In genomic region chr1:51518033-51518729, GRCh38 we compare ENCODE assay signal across 8 cellular contexts. TPM values are rescaled to one million over a fixed set of nuclear protein-coding genes. Genes with fewer than 3 reads are reported as not detected.
DNase-seq lines count a peak whose midpoint lies in the region; ATAC-seq and TF ChIP-seq lines count a peak whose summit lies in the region.

No MANE protein-coding gene starts in this region.

- no peaks in the 10 kb centered on the region for H3K9me3 ChIP-seq in lung (ENCODE audit: control insufficient read depth in 2 of 2, insufficient read depth in 1 of 2, low read length in 1 of 2)

- peak; percentile 62 for ATAC-seq in activated CD4-positive, alpha-beta T cell treated with anti-CD3 and anti-CD28 coated beads for 36 hours
- ATAC-seq in lung (ENCODE audit: insufficient read depth, low FRiP score) = no peak
- ATAC-seq in stimulated activated naive CD8-positive, alpha-beta T cell treated with anti-CD3 and anti-CD28 coated beads, Interleukin-15, Interleukin-2, amounts not matched to agents 100 U/mL and 50 U/mL, for 24 hours = peak; percentile 51

- POLR2A ChIA-PET in activated CD4-positive, alpha-beta T cell treated with anti-CD3 and anti-CD28 coated beads for 36 hours (lab: Charles Lee) = no interaction called here

- H3K27me3 ChIP-seq in H7 (ENCODE audit: control insufficient read depth, insufficient read depth, low read length) (no peaks in the 10 kb centered on the region), lung (ENCODE audit: control insufficient read depth, insufficient read depth) (no peaks in the 10 kb centered on the region)

- CTCF ChIA-PET in activated CD4-positive, alpha-beta T cell treated with anti-CD3 and anti-CD28 coated beads for 36 hours (lab: Charles Lee) = interaction anchor here (0.6 to 1.3 kb wide), 3 partner anchors 13 to 97 kb away, joined by 3 to 4 read pairs (median 3); no protein-coding TSS in a partner anchor

- H3K4me3 Mint-ChIP-seq in activated CD4-positive, alpha-beta T cell treated with anti-CD3 and anti-CD28 coated beads for 36 hours = peak overlapping the region; percentile 100

- DNase-seq in GDM1 (lab: John Stamatoyannopoulos, UW) (peak; percentile 56), H7 (peak; percentile 56), NCI-H2029 (lab: John Stamatoyannopoulos, UW) (peak; percentile 93), lung (ENCODE audit: low spot score) (peak; percentile 54), foreskin melanocyte (no peak)
- peak; percentile 56 for DNase-seq in activated CD4-positive, alpha-beta T cell treated with anti-CD3 and anti-CD28 coated beads for 36 hours
- DNase-seq in effector CD4-positive, alpha-beta T cell = peak; percentile 32
- DNase-seq in stimulated activated naive CD8-positive, alpha-beta T cell treated with anti-CD3 and anti-CD28 coated beads, Interleukin-15, Interleukin-2, amounts not matched to agents 100 U/mL and 50 U/mL, for 24 hours = peak; percentile 41

- H3K9me3 Mint-ChIP-seq in activated CD4-positive, alpha-beta T cell treated with anti-CD3 and anti-CD28 coated beads for 36 hours (ENCODE audit: low read depth) = no peaks in the 10 kb centered on the region

- WGBS in lung, 2 donors = 0% methylated on average over 26 of the region's 26 CpGs

- H3K4me1 Mint-ChIP-seq in activated CD4-positive, alpha-beta T cell treated with anti-CD3 and anti-CD28 coated beads for 36 hours = peaks cover 52% of the 10 kb centered on the region

- peak overlapping the region; percentile 93 for H3K27ac Mint-ChIP-seq in activated CD4-positive, alpha-beta T cell treated with anti-CD3 and anti-CD28 coated beads for 36 hours

- H3K4me3 ChIP-seq in H7 (ENCODE audit: insufficient read depth, low read depth, low read length) (peak overlapping the region; percentile 82), lung (peak overlapping the region; percentile 95)

- H3K36me3 ChIP-seq in H7 (replicated peaks; ENCODE audit: control insufficient read depth, insufficient read depth, low read length) (no peaks in the 10 kb centered on the region), lung (ENCODE audit: control insufficient read depth in 2 of 2, insufficient read depth in 2 of 2, low read length in 2 of 2) (no peaks in the 10 kb centered on the region)

- H3K36me3 Mint-ChIP-seq in activated CD4-positive, alpha-beta T cell treated with anti-CD3 and anti-CD28 coated beads for 36 hours (ENCODE audit: low read depth) = peaks cover 7% of the 10 kb centered on the region

- no peaks in the 10 kb centered on the region for H3K27me3 Mint-ChIP-seq in activated CD4-positive, alpha-beta T cell treated with anti-CD3 and anti-CD28 coated beads for 36 hours

- H3K27ac ChIP-seq in lung (ENCODE audit: low read depth in 1 of 2, low read length in 1 of 2) = peak overlapping the region; percentile 97 to 98

- no peak for TF ChIP-seq CTCF in lung (IDR thresholded peaks at IDR 0.05; ENCODE audit: control extremely low read depth, extremely low read depth)

- intact Hi-C loops in activated CD4-positive, alpha-beta T cell treated with anti-CD3 and anti-CD28 coated beads for 36 hours (cut with DNase I, micrococcal nuclease) = loop anchor here (2.0 to 10.0 kb wide), 9 partner anchors 13 to 849 kb away; partner anchors contain the start of genes CC2D1B (in 1 of the 2), NRDC (in 1 of the 2), OSBPL9 (in 1 of the 2) and RNF11 (in 1 of the 2)

- H3K4me1 ChIP-seq in lung (ENCODE audit: control insufficient read depth in 2 of 2, insufficient read depth in 2 of 2, low read length in 2 of 2) = peaks cover 1 to 6% of the 10 kb centered on the region in 2 donors

RNA-seq across cellular contexts. Expression of gene EPS15, which starts 0.9 kb away (rescaled TPM):
- total RNA-seq in H7 (2014; rRNA removed; shearing (Covaris generic)) = 26.6 and 37.2 TPM in 2 replicates
- total RNA-seq in activated CD4-positive, alpha-beta T cell treated with anti-CD3 and anti-CD28 coated beads for 36 hours = 10 to 100 TPM; 59.6 to 61.6 TPM
- 10 to 100 TPM; 71.1 to 87.2 TPM for total RNA-seq in lung
- 10 to 100 TPM; 19.2 to 19.8 TPM for polyA plus RNA-seq in lung
